In the genomic region with DNA sequence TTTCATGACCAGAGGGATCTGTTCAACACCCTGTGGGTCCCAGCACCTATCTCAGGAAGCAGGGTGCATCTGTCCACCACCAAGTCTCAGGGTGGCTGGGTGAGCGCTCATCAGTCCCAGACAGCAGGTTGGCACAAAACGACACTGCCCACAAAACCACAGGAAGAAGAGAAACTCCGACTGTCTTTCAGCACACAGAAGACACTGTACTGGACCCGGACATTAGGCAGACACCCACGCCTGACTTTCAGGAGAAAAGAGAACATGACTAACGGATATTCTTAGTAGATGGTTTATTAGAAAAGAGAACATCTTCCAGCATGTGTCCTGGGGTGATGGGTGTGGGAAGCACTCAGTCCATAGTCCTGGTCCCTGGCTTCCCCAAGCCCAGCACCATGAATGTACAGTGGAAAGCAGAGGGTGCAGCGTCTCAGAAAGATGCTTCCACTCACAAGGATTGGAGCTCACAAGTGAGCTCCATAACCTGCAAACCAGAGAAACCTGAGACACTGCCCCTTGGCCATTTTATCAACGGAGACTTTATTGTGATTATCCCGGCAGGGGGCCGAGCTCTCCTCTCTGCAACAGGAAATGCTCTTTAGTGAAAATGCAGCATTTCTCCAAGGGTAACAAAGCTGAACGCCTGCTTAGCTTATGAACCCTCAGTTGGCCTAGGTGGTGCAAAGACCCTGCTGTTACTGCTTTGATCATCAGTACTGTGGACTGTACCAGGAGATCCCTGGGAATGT, we compare ENCODE assay signal across 9 cellular contexts. TPM values are rescaled to one million over a fixed set of nuclear protein-coding genes. Genes with fewer than 3 reads are reported as not detected.
DNase-seq lines count a peak whose midpoint lies in the region; ATAC-seq, FAIRE-seq and TF ChIP-seq lines count a peak whose summit lies in the region.
"Had no signal": no experiment of that assay in that cellular context is flagged by ENCODE, and none has a peak within 500 bp of the region (broad histone marks: within the 10 kb centered on the region; RNA-seq: fewer than 3 reads in every experiment).

No MANE protein-coding gene starts in this region.

- H3K36me3 ChIP-seq in GM06990 (ENCODE audit: control insufficient read depth, insufficient read depth, low read length) = no peaks in the 10 kb centered on the region
- no peaks in the 10 kb centered on the region for H3K36me3 ChIP-seq in Panc1 (ENCODE audit: control insufficient read depth, insufficient read depth, low read length)
- H3K36me3 ChIP-seq in ovary = no peaks in the 10 kb centered on the region
- H3K36me3 ChIP-seq: cardiac muscle cell had no signal

- H3K27me3 ChIP-seq in GM06990 (replicated peaks; ENCODE audit: control insufficient read depth, insufficient read depth, low read length) (no peaks in the 10 kb centered on the region), Panc1 (ENCODE audit: control insufficient read depth, insufficient read depth, low read length) (peaks cover 3% of the 10 kb centered on the region; the same call in 1 of the 2 replicates), ovary (no peaks in the 10 kb centered on the region)
- H3K27me3 ChIP-seq: cardiac muscle cell had no signal

- no peak for TF ChIP-seq EP300 in ovary (IDR thresholded peaks at IDR 0.05)

- POLR2A ChIA-PET in Panc1 (lab: Charles Lee) = interaction anchor here (0.5 to 0.7 kb wide), 3 partner anchors 321 to 1903 kb away, joined by 3 to 5 read pairs (median 3); no protein-coding TSS in a partner anchor

- no peaks in the 10 kb centered on the region for H3K9me3 Mint-ChIP-seq in natural killer cell

- FAIRE-seq in urothelium cell line (lab: Jason Lieb, UNC) = no peak

- H3K4me1 ChIP-seq in Panc1 (ENCODE audit: control insufficient read depth, insufficient read depth, low read length) (no peaks in the 10 kb centered on the region), ovary (ENCODE audit: insufficient read depth) (peaks cover 8% of the 10 kb centered on the region)

- no peaks in the 10 kb centered on the region for H3K27me3 Mint-ChIP-seq in natural killer cell (ENCODE audit: low read depth in 2 of 2)

- DNase-seq in GM06990 (ENCODE audit: extremely low read depth, insufficient read length) = peak; percentile 37
- DNase-seq in Panc1 (ENCODE audit: low read depth, low spot score) = no peak
- DNase-seq in activated naive CD4-positive, alpha-beta T cell treated with Interleukin-2 at 50 U/mL for 16 hours = peak; percentile 71
- DNase-seq in natural killer cell = peak; percentile 49
- DNase-seq in ovary = no peak
- DNase-seq in urothelium cell line (ENCODE audit: low spot score) = no peak

- H3K9me3 ChIP-seq in Panc1 (ENCODE audit: control insufficient read depth, insufficient read depth, low read depth, low read length) (no peaks in the 10 kb centered on the region), ovary (no peaks in the 10 kb centered on the region)

- H3K27ac ChIP-seq in Panc1 (ENCODE audit: low read length) (no peak overlapping the region), ovary (no peak overlapping the region)
- H3K27ac ChIP-seq: cardiac muscle cell had no signal

- CTCF ChIA-PET in Panc1 (lab: Charles Lee) = interaction anchor here (0.6 kb wide), 1 partner anchor 51 kb away, joined by 3 read pairs; no protein-coding TSS in a partner anchor

- H3K4me3 ChIP-seq in GM06990 (replicated peaks; ENCODE audit: low read depth, low read length) (no peak overlapping the region), Panc1 (ENCODE audit: low read depth in 2 of 2, low read length in 2 of 2) (no peak overlapping the region), ovary (no peak overlapping the region)
- H3K4me3 ChIP-seq: cardiac muscle cell had no signal

- peak overlapping the region; percentile 63 for H3K4me3 Mint-ChIP-seq in natural killer cell

- intact Hi-C loops in Panc1 (cut with micrococcal nuclease; ENCODE audit: unreplicated experiment) = no loop called here
- intact Hi-C loops in natural killer cell (cut with micrococcal nuclease) = loop anchor here (1.0 to 5.0 kb wide), 2 partner anchors 40 to 1756 kb away; a partner anchor contains a TSS
- intact Hi-C loops in ovary (cut with DNase I) = loop anchor here in 1 of 4 donors (5.0 kb wide), 1 partner anchor 66 kb away; no protein-coding TSS in a partner anchor

- H3K36me3 Mint-ChIP-seq in natural killer cell = no peaks in the 10 kb centered on the region

- TF ChIP-seq POLR2A in ovary (IDR thresholded peaks at IDR 0.05) = no peak

- H3K4me1 Mint-ChIP-seq in natural killer cell = peaks cover 10 to 36% of the 10 kb centered on the region in 2 donors

- TF ChIP-seq CTCF in GM06990 (IDR thresholded peaks at IDR 0.05; ENCODE audit: insufficient read depth, low read length, poor library complexity, severe bottlenecking) (no peak), Panc1 (IDR thresholded peaks at IDR 0.05) (no peak), natural killer cell (IDR thresholded peaks at IDR 0.05) (no peak), ovary (IDR thresholded peaks at IDR 0.05) (no peak)

- peak; percentile 35 for ATAC-seq in HG02623 (IDR thresholded peaks at IDR 0.05; ENCODE audit: unreplicated experiment)
- ATAC-seq in Panc1 = peak; percentile 47; the same call in 1 of the 2 replicates
- ATAC-seq in natural killer cell = peak; percentile 32 to 63 (median 62)
- no peak for ATAC-seq in GM19455 (IDR thresholded peaks at IDR 0.05; ENCODE audit: unreplicated experiment)

- in situ Hi-C loops in Panc1 (cut with HindIII; ENCODE audit: low pct_unique_long_range_greater_than_20kb, low sequenced_read_pairs) = no loop called here

- BruUV-seq in Panc1 (replicated peaks; lab: Mats Ljungman, UMichigan) = no TSS peak

- H3K27ac Mint-ChIP-seq in natural killer cell = no peak overlapping the region

- 66 to 73% (median 72%) methylated on average over 11 of the region's 11 CpGs for WGBS in ovary, 3 donors

RNA-seq across cellular contexts. Expression of a gene that starts 35.8 kb away (rescaled TPM):
- total RNA-seq in Panc1 (2021; ENCODE audit: unreplicated experiment) (0.36 TPM), natural killer cell (100 to 1,000 TPM; 376 to 488 (median 450) TPM), ovary (10 to 100 TPM in 3 of 7 donors, 1 to 10 TPM in 4; 5.0 to 15.7 (median 6.4) TPM)
- not detected for polyA plus RNA-seq in Panc1 (2012; ENCODE audit: insufficient read length)
- polyA plus RNA-seq in ovary = 10 to 100 TPM in 1 of 2 donors, 1 to 10 TPM in 1; 3.1 to 31.1 TPM
- total RNA-seq: cardiac muscle cell had no signal
- polyA plus RNA-seq: cardiac muscle cell had no signal

RNA-seq across cellular contexts. Expression of a gene that starts 55.8 kb away (rescaled TPM):
- not detected for total RNA-seq in Panc1 (2021; ENCODE audit: unreplicated experiment)
- not detected for polyA plus RNA-seq in Panc1 (2012; ENCODE audit: insufficient read length)
- under 1 TPM; 0.23 to 0.48 (median 0.35) TPM for total RNA-seq in natural killer cell
- total RNA-seq in ovary = 10 to 100 TPM in 1 of 7 donors, 1 to 10 TPM in 4, under 1 TPM in 2; 0.24 to 13.6 (median 2.0) TPM
- 10 to 100 TPM in 1 of 2 donors, 1 to 10 TPM in 1; 3.5 to 12.1 TPM for polyA plus RNA-seq in ovary

Comparison
In these comparisons a context has a peak if more than half of its experiments do, and no peak if none do; other contexts are left out.
1. DNase-seq: peak in GM06990 (single experiment), activated naive CD4-positive, alpha-beta T cell treated with Interleukin-2 at 50 U/mL for 16 hours (single experiment) and natural killer cell (single experiment); none in Panc1 (single experiment), ovary (0 of 5) and urothelium cell line (single experiment).
2. RNA of a gene that starts 35.8 kb away (total RNA-seq): 376 to 488 TPM in natural killer cell; 5.0 to 15.7 TPM in ovary and 0.36 TPM in Panc1 (single experiment); every median in the first group is over 10 times any median in the second.